Comparison of ENCODE assay signal across 40 cellular contexts in genomic region chr4:890036-890695, GRCh38.
"Had no signal": no experiment of that assay in that cellular context is flagged by ENCODE, and none has a peak within 500 bp of the region (broad histone marks: within the 10 kb centered on the region; RNA-seq: fewer than 3 reads in every experiment).

No MANE protein-coding gene starts in this region.

- H3K27me3 Mint-ChIP-seq: activated naive CD4-positive, alpha-beta T cell treated with anti-CD3 and anti-CD28 coated beads, Interleukin-2, amount 10 ng/mL, durations not matched to agents 7 days and 5 days; activated naive CD4-positive, alpha-beta T cell treated with anti-CD3 and anti-CD28 coated beads, Interleukin-2, amount 50 U/mL, for 24 hours; activated naive CD8-positive, alpha-beta T cell; activated naive CD8-positive, alpha-beta T cell treated with anti-CD3 and anti-CD28 coated beads for 36 hours; activated naive CD8-positive, alpha-beta T cell treated with anti-CD3 and anti-CD28 coated beads, Interleukin-2, amount 10 ng/mL, durations not matched to agents 7 days and 5 days; activated naive CD8-positive, alpha-beta T cell treated with anti-CD3 and anti-CD28 coated beads, Interleukin-2, amount 50 U/mL, for 24 hours; activated T-cell treated with anti-CD3 and anti-CD28 coated beads, Interleukin-2, amount 50 U/mL, for 24 hours; activated T-helper 17 cell treated with anti-CD3 and anti-CD28 coated beads, Interleukin-2, amount 50 U/mL, for 72 hours; brain; central memory CD8-positive, alpha-beta T cell had no signal

- H3K4me3 ChIP-seq: adrenal gland, ascending aorta, body of pancreas, breast epithelium, cardiac muscle cell had no signal

- H3K27ac Mint-ChIP-seq: activated naive CD4-positive, alpha-beta T cell treated with anti-CD3 and anti-CD28 coated beads for 36 hours; activated naive CD4-positive, alpha-beta T cell treated with anti-CD3 and anti-CD28 coated beads, Interleukin-2, amount 50 U/mL, for 24 hours; activated naive CD8-positive, alpha-beta T cell; activated naive CD8-positive, alpha-beta T cell treated with anti-CD3 and anti-CD28 coated beads for 36 hours; activated naive CD8-positive, alpha-beta T cell treated with anti-CD3 and anti-CD28 coated beads, Interleukin-2, amount 10 ng/mL, durations not matched to agents 7 days and 5 days; activated naive CD8-positive, alpha-beta T cell treated with anti-CD3 and anti-CD28 coated beads, Interleukin-2, amount 50 U/mL, for 24 hours; activated T-cell treated with anti-CD3 and anti-CD28 coated beads, Interleukin-2, amount 50 U/mL, for 72 hours; activated T-helper 1 cell treated with anti-CD3 and anti-CD28 coated beads, Interleukin-12 subunit alpha, Interleukin-12 subunit beta, Interleukin-2, Interleukin-4 antibody, amounts not matched to agents 30 ng/mL and 10 ng/mL and 1 ng/mL, durations not matched to agents 14 hours and 24 hours and 36 hours; activated T-helper 2 cell treated with anti-CD3 and anti-CD28 coated beads, Interferon-gamma antibody, Interleukin-2, Interleukin-4, amounts not matched to agents 10 μg/mL and 5 μg/mL and 100 μg/mL, durations not matched to agents 14 hours and 24 hours and 36 hours; brain had no signal

- DNase-seq: activated effector memory CD4-positive, alpha-beta T cell treated with anti-CD3 and anti-CD28 coated beads, Interleukin-2, amount 50 U/mL, for 16 hours; activated effector memory CD4-positive, alpha-beta T cell treated with Interleukin-2 at 50 U/mL for 16 hours; activated gamma-delta T cell; activated gamma-delta T cell treated with Interleukin-2 at 50 U/mL for 16 hours; activated naive CD4-positive, alpha-beta T cell; activated naive CD4-positive, alpha-beta T cell treated with anti-CD3 and anti-CD28 coated beads for 36 hours; activated naive CD4-positive, alpha-beta T cell treated with anti-CD3 and anti-CD28 coated beads, Interleukin-2, amount 10 ng/mL, durations not matched to agents 7 days and 5 days; activated naive CD4-positive, alpha-beta T cell treated with anti-CD3 and anti-CD28 coated beads, Interleukin-2, amount 50 U/mL, for 16 hours; activated naive CD4-positive, alpha-beta T cell treated with Interleukin-2 at 50 U/mL for 16 hours; activated naive CD8-positive, alpha-beta T cell treated with anti-CD3 and anti-CD28 coated beads for 36 hours; activated naive CD8-positive, alpha-beta T cell treated with anti-CD3 and anti-CD28 coated beads, Interleukin-2, amount 10 ng/mL, durations not matched to agents 7 days and 5 days; activated naive CD8-positive, alpha-beta T cell treated with anti-CD3 and anti-CD28 coated beads, Interleukin-2, amount 50 U/mL, for 24 hours; activated T-cell treated with anti-CD3 and anti-CD28 coated beads, Interleukin-2, amount 50 U/mL, for 1 hour; activated T-cell treated with anti-CD3 and anti-CD28 coated beads, Interleukin-2, amount 50 U/mL, for 24 hours; activated T-cell treated with anti-CD3 and anti-CD28 coated beads, Interleukin-2, amount 50 U/mL, for 4 hours; activated T-cell treated with anti-CD3 and anti-CD28 coated beads, Interleukin-2, amount 50 U/mL, for 48 hours; activated T-cell treated with anti-CD3 and anti-CD28 coated beads, Interleukin-2, amount 50 U/mL, for 72 hours; adrenal gland; amniotic stem cell; amygdala; anterior cingulate cortex; aorta; body of pancreas; brain microvascular endothelial cell; caudate nucleus; central memory CD4-positive, alpha-beta T cell; cerebellar nuclear complex had no signal

- ATAC-seq: activated naive CD4-positive, alpha-beta T cell treated with anti-CD3 and anti-CD28 coated beads, Interleukin-2, amount 50 U/mL, for 72 hours; activated naive CD8-positive, alpha-beta T cell treated with anti-CD3 and anti-CD28 coated beads, Interleukin-2, amount 50 U/mL, for 24 hours; activated T-cell treated with anti-CD3 and anti-CD28 coated beads, Interleukin-2, amount 50 U/mL, for 4 hours; activated T-cell treated with anti-CD3 and anti-CD28 coated beads, Interleukin-2, amount 50 U/mL, for 72 hours; activated T-helper 17 cell treated with anti-CD3 and anti-CD28 coated beads, Interleukin-2, amount 50 U/mL, for 72 hours; body of pancreas had no signal

- H3K27me3 ChIP-seq: adrenal gland, ascending aorta, body of pancreas, brain microvascular endothelial cell, breast epithelium, cardiac muscle cell had no signal

- H3K4me1 ChIP-seq: adrenal gland, ascending aorta, body of pancreas, breast epithelium had no signal

- H3K4me3 Mint-ChIP-seq: activated naive CD4-positive, alpha-beta T cell treated with anti-CD3 and anti-CD28 coated beads for 36 hours; activated naive CD4-positive, alpha-beta T cell treated with anti-CD3 and anti-CD28 coated beads, Interleukin-2, amount 10 ng/mL, durations not matched to agents 7 days and 5 days; activated naive CD4-positive, alpha-beta T cell treated with anti-CD3 and anti-CD28 coated beads, Interleukin-2, amount 50 U/mL, for 24 hours; activated naive CD8-positive, alpha-beta T cell; activated naive CD8-positive, alpha-beta T cell treated with anti-CD3 and anti-CD28 coated beads for 36 hours; activated naive CD8-positive, alpha-beta T cell treated with anti-CD3 and anti-CD28 coated beads, Interleukin-2, amount 10 ng/mL, durations not matched to agents 7 days and 5 days; activated naive CD8-positive, alpha-beta T cell treated with anti-CD3 and anti-CD28 coated beads, Interleukin-2, amount 50 U/mL, for 24 hours; activated T-cell treated with anti-CD3 and anti-CD28 coated beads, Interleukin-2, amount 50 U/mL, for 24 hours; activated T-cell treated with anti-CD3 and anti-CD28 coated beads, Interleukin-2, amount 50 U/mL, for 4 hours; activated T-cell treated with anti-CD3 and anti-CD28 coated beads, Interleukin-2, amount 50 U/mL, for 72 hours; activated T-helper 1 cell treated with anti-CD3 and anti-CD28 coated beads, Interleukin-12 subunit alpha, Interleukin-12 subunit beta, Interleukin-2, Interleukin-4 antibody, amounts not matched to agents 30 ng/mL and 10 ng/mL and 1 ng/mL, durations not matched to agents 14 hours and 24 hours and 36 hours; activated T-helper 17 cell treated with anti-CD3 and anti-CD28 coated beads, Interleukin-2, amount 50 U/mL, for 72 hours; brain; central memory CD8-positive, alpha-beta T cell had no signal

- H3K27ac ChIP-seq: adrenal gland, ascending aorta, body of pancreas, brain microvascular endothelial cell, breast epithelium, cardiac muscle cell had no signal

- H3K36me3 Mint-ChIP-seq: activated naive CD4-positive, alpha-beta T cell treated with anti-CD3 and anti-CD28 coated beads, Interleukin-2, amount 50 U/mL, for 24 hours had no signal

- H3K4me1 Mint-ChIP-seq: activated naive CD4-positive, alpha-beta T cell treated with anti-CD3 and anti-CD28 coated beads, Interleukin-2, amount 10 ng/mL, durations not matched to agents 7 days and 5 days; activated naive CD4-positive, alpha-beta T cell treated with anti-CD3 and anti-CD28 coated beads, Interleukin-2, amount 50 U/mL, for 24 hours; activated naive CD8-positive, alpha-beta T cell treated with anti-CD3 and anti-CD28 coated beads for 36 hours; activated naive CD8-positive, alpha-beta T cell treated with anti-CD3 and anti-CD28 coated beads, Interleukin-2, amount 10 ng/mL, durations not matched to agents 7 days and 5 days; activated naive CD8-positive, alpha-beta T cell treated with anti-CD3 and anti-CD28 coated beads, Interleukin-2, amount 50 U/mL, for 24 hours; activated T-helper 17 cell treated with anti-CD3 and anti-CD28 coated beads, Interleukin-2, amount 50 U/mL, for 72 hours; brain had no signal

- H3K9me3 Mint-ChIP-seq: activated naive CD4-positive, alpha-beta T cell treated with anti-CD3 and anti-CD28 coated beads, Interleukin-2, amount 50 U/mL, for 24 hours; activated T-cell treated with anti-CD3 and anti-CD28 coated beads, Interleukin-2, amount 50 U/mL, for 24 hours; activated T-cell treated with anti-CD3 and anti-CD28 coated beads, Interleukin-2, amount 50 U/mL, for 4 hours; activated T-helper 1 cell treated with anti-CD3 and anti-CD28 coated beads, Interleukin-12 subunit alpha, Interleukin-12 subunit beta, Interleukin-2, Interleukin-4 antibody, amounts not matched to agents 30 ng/mL and 10 ng/mL and 1 ng/mL, durations not matched to agents 14 hours and 24 hours and 36 hours; activated T-helper 17 cell treated with anti-CD3 and anti-CD28 coated beads, Interleukin-2, amount 50 U/mL, for 72 hours; brain had no signal

- H3K9me3 ChIP-seq: adrenal gland, ascending aorta, body of pancreas, breast epithelium had no signal

- FAIRE-seq: astrocyte, bronchial epithelial cell had no signal

- H3K36me3 ChIP-seq: breast epithelium, cardiac muscle cell had no signal
